In the genomic region with DNA sequence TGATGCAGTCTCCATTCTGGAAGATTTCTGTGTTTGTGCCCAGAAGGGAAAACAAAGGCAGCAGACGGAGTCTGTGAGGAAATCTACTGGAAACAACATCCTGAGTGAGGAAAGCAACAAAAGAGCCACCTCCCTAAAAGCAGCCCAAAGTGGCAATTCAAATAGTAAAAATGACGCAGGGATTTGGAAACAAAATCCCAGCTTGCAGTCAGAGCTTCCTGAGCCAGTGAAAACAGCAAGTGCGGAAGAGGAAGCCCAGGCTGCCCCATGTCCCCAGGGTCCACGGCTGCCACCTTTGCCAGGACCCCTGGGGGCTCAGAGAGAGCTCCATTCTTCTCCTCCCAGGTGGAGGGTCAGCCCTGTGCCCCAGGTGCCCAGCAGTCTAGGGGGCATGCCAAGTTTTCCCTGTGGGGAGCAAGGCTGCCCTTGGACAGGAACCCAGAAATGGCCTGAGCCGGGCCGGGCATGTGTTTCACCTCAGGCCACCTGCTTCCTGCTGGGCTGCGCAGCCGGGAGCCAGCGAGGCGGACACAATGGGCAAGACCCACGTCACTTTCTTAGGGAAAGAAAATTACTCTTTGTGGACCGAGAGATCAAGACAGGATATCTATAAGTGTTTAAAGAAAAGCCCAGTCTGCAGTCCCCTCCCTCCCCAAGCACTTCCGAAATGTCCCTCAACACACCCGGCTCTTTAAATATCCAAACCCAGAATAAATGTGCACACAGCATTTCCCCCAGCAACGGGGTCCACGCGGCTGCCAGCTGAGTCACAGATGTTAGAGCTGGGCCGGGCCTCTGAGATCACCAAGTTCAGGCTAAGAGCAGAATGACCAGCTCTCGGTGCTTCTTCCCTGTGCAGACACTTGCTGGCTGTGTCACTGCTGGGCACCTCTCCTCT, we compare ENCODE assay signal across 8 cellular contexts.
DNase-seq lines count a peak whose midpoint lies in the region; ATAC-seq and TF ChIP-seq lines count a peak whose summit lies in the region.

No MANE protein-coding gene starts in this region.

- ATAC-seq in lower lobe of right lung (peak; percentile 77 to 81), HG03439 (IDR thresholded peaks at IDR 0.05; ENCODE audit: unreplicated experiment) (no peak)

- TF ChIP-seq CTCF in lower lobe of right lung (IDR thresholded peaks at IDR 0.05), result no peak

- H3K27ac ChIP-seq in caudate nucleus (ENCODE audit: low read depth, low read length) (peak overlapping the region; percentile 89), lower lobe of right lung (peak overlapping the region; percentile 94), temporal lobe (ENCODE audit: low read depth, low read length) (peak overlapping the region; percentile 17)

- H3K4me3 ChIP-seq in lower lobe of right lung, result peak overlapping the region; percentile 27

- peak; percentile 46 for DNase-seq in NCI-H146 treated with DMSO at 0.1 percent for 48 hours (lab: John Stamatoyannopoulos, UW; ENCODE audit: unreplicated experiment)
- peak in 39 of 61 donors; percentile 17 to 73 (median 44) for DNase-seq in caudate nucleus (lab: John Stamatoyannopoulos, UW)
- DNase-seq in lower lobe of right lung, result peak; percentile 78
- no peak for DNase-seq in erythroblast (lab: John Stamatoyannopoulos, UW)
- no peak for DNase-seq in activated CD4-positive, alpha-beta T cell treated with anti-CD3 and anti-CD28 coated beads, Interleukin-2, amount 50 U/mL, for 1 hour
- DNase-seq in GM19240 (ENCODE audit: insufficient read length, low spot score), result no peak

- intact Hi-C loops in lower lobe of right lung (cut with DNase I), result no loop called here

- H3K4me1 ChIP-seq in lower lobe of right lung, result peaks cover 58% of the 10 kb centered on the region

- H3K9me3 ChIP-seq in lower lobe of right lung, result no peaks in the 10 kb centered on the region

- H3K36me3 ChIP-seq in lower lobe of right lung, result no peaks in the 10 kb centered on the region

- TF ChIP-seq POLR2A in erythroblast (IDR thresholded peaks at IDR 0.05; ENCODE audit: low read length), result no peak

- no peaks in the 10 kb centered on the region for H3K27me3 ChIP-seq in lower lobe of right lung (ENCODE audit: low read depth)

Comparison
In these comparisons a context has a peak if more than half of its experiments do, and no peak if none do; other contexts are left out.
1. DNase-seq: peak in NCI-H146 treated with DMSO at 0.1 percent for 48 hours (single experiment), caudate nucleus (39 of 61) and lower lobe of right lung (single experiment); none in erythroblast (0 of 2), activated CD4-positive, alpha-beta T cell treated with anti-CD3 and anti-CD28 coated beads, Interleukin-2, amount 50 U/mL, for 1 hour (single experiment) and GM19240 (single experiment).
2. H3K27ac ChIP-seq: peak in every context shown above with its lines; median percentile 94 in lower lobe of right lung; 89 in caudate nucleus; 17 in temporal lobe.